18 cellular contexts compared by ENCODE assay signal in genomic region chr5:5179597-5179996, GRCh38. TPM values are rescaled to one million over a fixed set of nuclear protein-coding genes. Genes with fewer than 3 reads are reported as not detected.
DNase-seq lines count a peak whose midpoint lies in the region; ATAC-seq and TF ChIP-seq lines count a peak whose summit lies in the region.
"Had no signal": no experiment of that assay in that cellular context is flagged by ENCODE, and none has a peak within 500 bp of the region (broad histone marks: within the 10 kb centered on the region; RNA-seq: fewer than 3 reads in every experiment).

No MANE protein-coding gene starts in this region.

- TF ChIP-seq CTCF in esophagus muscularis mucosa (IDR thresholded peaks at IDR 0.05), result no peak

- CTCF ChIA-PET in activated CD4-positive, alpha-beta T cell treated with anti-CD3 and anti-CD28 coated beads for 36 hours (lab: Charles Lee), result interaction anchor here (0.6 kb wide), 1 partner anchor 242 kb away, joined by 3 read pairs; no protein-coding TSS in a partner anchor

- H3K4me3 ChIP-seq in HUES64 (ENCODE audit: low read length) (peak overlapping the region; percentile 29), esophagus muscularis mucosa (no peak overlapping the region)
- H3K4me3 ChIP-seq: K562, PC-9 had no signal

- intact Hi-C loops in esophagus muscularis mucosa (cut with DNase I), result no loop called here
- intact Hi-C loops in activated CD4-positive, alpha-beta T cell treated with anti-CD3 and anti-CD28 coated beads for 36 hours (cut with DNase I, micrococcal nuclease), result no loop called here

- H3K27me3 ChIP-seq in HUES64 (ENCODE audit: insufficient read depth, low read length), result peaks cover 5% of the 10 kb centered on the region; the same call in 1 of the 2 replicates
- peaks cover 0 to 21% (median 0%) of the 10 kb centered on the region in 4 donors for H3K27me3 ChIP-seq in esophagus muscularis mucosa
- H3K27me3 ChIP-seq: BE2C had no signal

- no peak overlapping the region for H3K4me3 Mint-ChIP-seq in activated CD4-positive, alpha-beta T cell treated with anti-CD3 and anti-CD28 coated beads for 36 hours
- H3K4me3 Mint-ChIP-seq: CD4-positive, alpha-beta T cell had no signal

- no peak overlapping the region for H3K27ac Mint-ChIP-seq in activated CD4-positive, alpha-beta T cell treated with anti-CD3 and anti-CD28 coated beads for 36 hours
- H3K27ac Mint-ChIP-seq: CD4-positive, alpha-beta T cell had no signal

- no peak for TF ChIP-seq EP300 in esophagus muscularis mucosa (IDR thresholded peaks at IDR 0.05)

- H3K4me1 ChIP-seq in HUES64 (ENCODE audit: insufficient read depth, low read length) (peaks cover 78% of the 10 kb centered on the region), esophagus muscularis mucosa (no peaks in the 10 kb centered on the region)
- H3K4me1 ChIP-seq: BE2C had no signal

- H3K36me3 Mint-ChIP-seq in activated CD4-positive, alpha-beta T cell treated with anti-CD3 and anti-CD28 coated beads for 36 hours (ENCODE audit: low read depth), result no peaks in the 10 kb centered on the region

- POLR2A ChIA-PET in activated CD4-positive, alpha-beta T cell treated with anti-CD3 and anti-CD28 coated beads for 36 hours (lab: Charles Lee), result no interaction called here

- DNase-seq in esophagus muscularis mucosa (ENCODE audit: extremely low spot score) (peak; percentile 60), iPS-NIHi11 (ENCODE audit: low spot score) (peak; percentile 71), NCI-H1436 treated with DMSO at 0.1 percent for 48 hours (lab: John Stamatoyannopoulos, UW) (no peak), NCI-H1930 (lab: John Stamatoyannopoulos, UW) (no peak)
- no peak for DNase-seq in activated CD4-positive, alpha-beta T cell treated with anti-CD3 and anti-CD28 coated beads for 36 hours
- DNase-seq: BE2C; CD4-positive, alpha-beta T cell; DMS53; MV-4-11; NCI-H1417; NCI-H2081 treated with DMSO at 0.1 percent for 48 hours; NCI-H510A; NCI-H774; PC-9 had no signal

- H3K9me3 ChIP-seq in HUES64 (ENCODE audit: insufficient read depth, low read depth, low read length) (no peaks in the 10 kb centered on the region), esophagus muscularis mucosa (peaks cover 0 to 4% (median 0%) of the 10 kb centered on the region in 4 donors)
- H3K9me3 ChIP-seq: BE2C had no signal

- no peaks in the 10 kb centered on the region for H3K9me3 Mint-ChIP-seq in activated CD4-positive, alpha-beta T cell treated with anti-CD3 and anti-CD28 coated beads for 36 hours (ENCODE audit: low read depth)
- H3K9me3 Mint-ChIP-seq: CD4-positive, alpha-beta T cell had no signal

- ATAC-seq in HG03439 (IDR thresholded peaks at IDR 0.05; ENCODE audit: unreplicated experiment), result no peak
- no peak for ATAC-seq in activated CD4-positive, alpha-beta T cell treated with anti-CD3 and anti-CD28 coated beads for 36 hours
- ATAC-seq: K562 had no signal

- no peaks in the 10 kb centered on the region for H3K36me3 ChIP-seq in HUES64 (ENCODE audit: insufficient read depth, low read length)
- H3K36me3 ChIP-seq in esophagus muscularis mucosa, result no peaks in the 10 kb centered on the region
- H3K36me3 ChIP-seq: BE2C had no signal

- peaks cover 28% of the 10 kb centered on the region for H3K27me3 Mint-ChIP-seq in activated CD4-positive, alpha-beta T cell treated with anti-CD3 and anti-CD28 coated beads for 36 hours

- peak overlapping the region; percentile 94 for H3K27ac ChIP-seq in HUES64 (ENCODE audit: low read depth, low read length)
- no peak overlapping the region for H3K27ac ChIP-seq in esophagus muscularis mucosa (replicated peaks in 1 of 4)
- H3K27ac ChIP-seq: PC-9 had no signal

- peak overlapping the region; percentile 55 for H3K9ac ChIP-seq in HUES64 (ENCODE audit: low read depth, low read length)

- 5% methylated on average over 4 of the region's 4 CpGs for WGBS in HUES64
- 76% methylated on average over 4 of the region's 4 CpGs for WGBS in esophagus muscularis mucosa

- TF ChIP-seq POLR2A in esophagus muscularis mucosa (IDR thresholded peaks at IDR 0.05; ENCODE audit: low read depth), result no peak

- peaks cover 9% of the 10 kb centered on the region for H3K4me1 Mint-ChIP-seq in activated CD4-positive, alpha-beta T cell treated with anti-CD3 and anti-CD28 coated beads for 36 hours

RNA-seq across cellular contexts. Expression of gene ADAMTS16, which starts 39.5 kb away (rescaled TPM):
- polyA plus RNA-seq in HUES64 (2013, experiment 1 of 2), result 9.6 TPM
- 9.1 TPM for polyA plus RNA-seq in HUES64 (2013, experiment 2 of 2)
- total RNA-seq in esophagus muscularis mucosa, result 1 to 10 TPM in 1 of 4 donors, under 1 TPM in 2, not detected in 1; 0.42 to 1.1 (median 0.50) TPM
- total RNA-seq in activated CD4-positive, alpha-beta T cell treated with anti-CD3 and anti-CD28 coated beads for 36 hours, result not detected
- total RNA-seq: CD4-positive, alpha-beta T cell; K562; SK-MEL-5 had no signal
- polyA plus RNA-seq: K562 had no signal

Comparison
In these comparisons a context has a peak if more than half of its experiments do, and no peak if none do; other contexts are left out.
1. DNase-seq: peak in esophagus muscularis mucosa (single experiment) and iPS-NIHi11 (single experiment); none in NCI-H1436 treated with DMSO at 0.1 percent for 48 hours (single experiment), activated CD4-positive, alpha-beta T cell treated with anti-CD3 and anti-CD28 coated beads for 36 hours (single experiment) and NCI-H1930 (0 of 2).